ENCODE assay signal across 10 cellular contexts in the genomic region with DNA sequence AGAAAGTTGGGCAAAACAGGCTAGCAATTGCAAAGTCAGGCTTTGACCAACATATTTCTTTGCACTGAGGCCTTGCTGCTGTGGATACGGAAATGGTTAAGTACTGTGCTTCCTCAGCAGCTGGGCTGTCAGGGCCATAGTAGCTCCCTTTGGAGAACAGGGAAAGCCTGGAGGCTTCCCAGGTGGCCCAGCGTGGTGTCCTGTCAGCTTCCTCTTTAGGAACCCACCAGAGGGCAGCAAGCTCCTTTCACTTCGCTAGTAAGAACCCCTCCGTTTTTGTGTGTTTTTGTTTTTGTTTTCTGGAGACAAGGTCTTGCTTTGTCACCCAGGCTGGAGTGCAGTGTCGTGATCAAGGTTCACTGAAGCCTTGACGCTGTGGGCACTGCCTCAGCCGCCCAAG. TPM values are rescaled to one million over a fixed set of nuclear protein-coding genes. Genes with fewer than 3 reads are reported as not detected.
DNase-seq lines count a peak whose midpoint lies in the region; ATAC-seq and TF ChIP-seq lines count a peak whose summit lies in the region.
"Had no signal": no experiment of that assay in that cellular context is flagged by ENCODE, and none has a peak within 500 bp of the region (broad histone marks: within the 10 kb centered on the region; RNA-seq: fewer than 3 reads in every experiment).

No MANE protein-coding gene starts in this region.

- peak overlapping the region; percentile 78 for H3K27ac Mint-ChIP-seq in dendritic cell treated with granulocyte-macrophage colony-stimulating factor and Interleukin-4, amounts not matched to agents 40 ng/mL and 50 ng/mL, for 4 days

- no peak overlapping the region for H3K27ac ChIP-seq in gastroesophageal sphincter

- no peaks in the 10 kb centered on the region for H3K27me3 Mint-ChIP-seq in dendritic cell treated with granulocyte-macrophage colony-stimulating factor and Interleukin-4, amounts not matched to agents 40 ng/mL and 50 ng/mL, for 4 days

- TF ChIP-seq EP300 in gastroesophageal sphincter (IDR thresholded peaks at IDR 0.05), result no peak

- peaks cover 0 to 68% of the 10 kb centered on the region in 2 donors for H3K36me3 ChIP-seq in gastroesophageal sphincter

- peaks cover 27% of the 10 kb centered on the region for H3K4me1 Mint-ChIP-seq in dendritic cell treated with granulocyte-macrophage colony-stimulating factor and Interleukin-4, amounts not matched to agents 40 ng/mL and 50 ng/mL, for 4 days (ENCODE audit: low read depth)

- no peak for ATAC-seq in gastroesophageal sphincter
- ATAC-seq in HG02840 (IDR thresholded peaks at IDR 0.05; ENCODE audit: low FRiP score, unreplicated experiment), result no peak
- ATAC-seq: Panc1 had no signal

- H3K36me3 Mint-ChIP-seq in dendritic cell treated with granulocyte-macrophage colony-stimulating factor and Interleukin-4, amounts not matched to agents 40 ng/mL and 50 ng/mL, for 4 days (ENCODE audit: low read depth), result peaks cover 61% of the 10 kb centered on the region

- no peak for TF ChIP-seq CTCF in gastroesophageal sphincter (IDR thresholded peaks at IDR 0.05)

- no peak overlapping the region for H3K4me3 Mint-ChIP-seq in dendritic cell treated with granulocyte-macrophage colony-stimulating factor and Interleukin-4, amounts not matched to agents 40 ng/mL and 50 ng/mL, for 4 days
- H3K4me3 Mint-ChIP-seq: mesothelial cell of epicardium had no signal

- no peaks in the 10 kb centered on the region for H3K27me3 ChIP-seq in gastroesophageal sphincter

- peak; percentile 30 for DNase-seq in NCI-H748 (lab: John Stamatoyannopoulos, UW; ENCODE audit: unreplicated experiment)
- no peak for DNase-seq in NCI-H748 treated with DMSO at 0.1 percent for 48 hours (lab: John Stamatoyannopoulos, UW)
- DNase-seq in NAMALWA (ENCODE audit: low spot score), result peak; percentile 86
- peak; percentile 28 for DNase-seq in retina
- DNase-seq in UCSD-AML1 (lab: John Stamatoyannopoulos, UW; ENCODE audit: unreplicated experiment), result no peak

- TF ChIP-seq POLR2A in gastroesophageal sphincter (IDR thresholded peaks at IDR 0.05), result no peak

- intact Hi-C loops in dendritic cell treated with granulocyte-macrophage colony-stimulating factor and Interleukin-4, amounts not matched to agents 40 ng/mL and 50 ng/mL, for 4 days (cut with micrococcal nuclease), result loop anchor here (5.0 kb wide), 1 partner anchor 106 kb away; the partner anchor contains the start of gene BCL7A

- H3K4me1 ChIP-seq in gastroesophageal sphincter, result peaks cover 0 to 12% (median 0%) of the 10 kb centered on the region in 3 donors

- H3K9me3 ChIP-seq in gastroesophageal sphincter, result no peaks in the 10 kb centered on the region

- 41 to 89% methylated on average over 4 of the region's 7 CpGs for WGBS in gastroesophageal sphincter (ENCODE audit: low coverage in 1 of 2), 2 donors

- no peaks in the 10 kb centered on the region for H3K9me3 Mint-ChIP-seq in dendritic cell treated with granulocyte-macrophage colony-stimulating factor and Interleukin-4, amounts not matched to agents 40 ng/mL and 50 ng/mL, for 4 days
- H3K9me3 Mint-ChIP-seq: mesothelial cell of epicardium had no signal

- no peak overlapping the region for H3K4me3 ChIP-seq in gastroesophageal sphincter

RNA-seq across cellular contexts. Expression of gene CFAP251, which starts 1.7 kb away (rescaled TPM):
- total RNA-seq in gastroesophageal sphincter, result 1 to 10 TPM in 3 of 4 donors, under 1 TPM in 1; 0.35 to 1.9 (median 1.2) TPM

RNA-seq across cellular contexts. Expression of gene PSMD9, which starts 28.1 kb away (rescaled TPM):
- 10 to 100 TPM; 54.8 to 79.5 (median 70.7) TPM for total RNA-seq in gastroesophageal sphincter

RNA-seq across cellular contexts. Expression of gene HPD, which starts 58.1 kb away (rescaled TPM):
- 1 to 10 TPM in 3 of 4 donors, not detected in 1; 1.2 to 5.0 (median 2.6) TPM for total RNA-seq in gastroesophageal sphincter

Comparison
In these comparisons a context has a peak if more than half of its experiments do, and no peak if none do; other contexts are left out.
1. DNase-seq: peak in NCI-H748 (single experiment), NAMALWA (single experiment) and retina (single experiment); none in NCI-H748 treated with DMSO at 0.1 percent for 48 hours (single experiment) and UCSD-AML1 (single experiment).